17 cellular contexts compared by ENCODE assay signal in the genomic region with DNA sequence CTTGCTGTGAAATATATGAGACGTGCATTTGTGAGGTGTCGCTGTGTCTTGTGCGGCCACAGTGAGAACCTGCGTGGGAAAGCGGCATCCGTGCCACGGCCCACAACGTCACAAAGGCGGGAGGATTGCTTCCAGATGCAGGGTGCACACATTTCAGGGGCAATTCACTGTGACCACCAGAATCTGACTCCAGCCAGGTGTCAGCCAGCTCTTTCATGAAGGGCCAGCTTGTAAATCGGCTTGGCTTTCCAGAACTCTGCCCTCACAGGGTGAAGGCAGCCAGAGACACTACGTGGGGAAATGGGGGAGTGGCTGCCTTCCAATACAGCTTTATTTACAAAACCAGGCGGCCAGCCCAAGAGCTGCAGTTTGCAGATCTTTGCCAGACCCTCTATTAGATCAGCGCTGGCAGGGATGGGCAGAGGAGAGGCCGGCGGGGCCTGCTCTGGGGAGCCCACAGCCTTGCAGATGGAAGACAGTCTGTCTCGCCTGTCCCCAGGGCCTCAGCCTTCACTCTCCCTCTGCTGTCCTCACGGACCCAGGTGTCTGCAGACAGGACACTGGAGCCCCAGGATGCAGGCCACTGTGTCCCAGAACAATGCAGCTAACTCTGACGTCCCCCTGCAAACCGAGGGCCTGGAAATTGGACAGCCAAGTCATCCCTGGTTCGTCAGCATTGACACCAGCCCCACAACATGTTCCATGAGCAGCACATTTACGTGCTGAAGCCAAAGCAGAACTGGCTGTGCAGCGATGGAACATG.
A peak's percentile ranks its signal among the peaks of the same experiment; 100 is the strongest.
DNase-seq lines count a peak whose midpoint lies in the region; ATAC-seq and TF ChIP-seq lines count a peak whose summit lies in the region.
"Had no signal": no experiment of that assay in that cellular context is flagged by ENCODE, and none has a peak within 500 bp of the region (broad histone marks: within the 10 kb centered on the region; RNA-seq: fewer than 3 reads in every experiment).

No MANE protein-coding gene starts in this region.

- H3K27ac Mint-ChIP-seq in stimulated activated naive CD8-positive, alpha-beta T cell treated with anti-CD3 and anti-CD28 coated beads, Interleukin-15, amount 100 ng/mL, for 72 hours = no peak overlapping the region
- H3K27ac Mint-ChIP-seq: stimulated activated naive B cell treated with anti-CD40 and anti-IgM and Interleukin-4, amounts not matched to agents 10 μg/mL and 1 μg/mL and 100 μg/mL, for 72 hours had no signal

- H3K4me1 Mint-ChIP-seq in stimulated activated naive CD8-positive, alpha-beta T cell treated with anti-CD3 and anti-CD28 coated beads, Interleukin-15, amount 100 ng/mL, for 72 hours = no peaks in the 10 kb centered on the region

- no peak overlapping the region for H3K4me3 ChIP-seq in AG10803 (ENCODE audit: low read length)

- DNase-seq in AG10803 (ENCODE audit: low read depth) (peak; percentile 18), anterior cingulate cortex (lab: John Stamatoyannopoulos, UW) (peak in 41 of 58 donors; percentile 4 to 61 (median 29)), inferior parietal cortex (ENCODE audit: extremely low spot score) (peak; percentile 14), pons (ENCODE audit: low spot score) (peak; percentile 24), NCI-H1105 (lab: John Stamatoyannopoulos, UW) (no peak), activated gamma-delta T cell treated with Interleukin-2 at 50 U/mL for 16 hours (no peak)
- no peak for DNase-seq in stimulated activated naive CD8-positive, alpha-beta T cell treated with anti-CD3 and anti-CD28 coated beads, Interleukin-15, amount 100 ng/mL, for 72 hours
- DNase-seq: activated CD4-positive, alpha-beta T cell treated with anti-CD3 and anti-CD28 coated beads for 1 hour; Calu3; H7; KG1; mammary epithelial cell; NCI-H1694 treated with DMSO at 0.1 percent for 48 hours; NCI-H526 treated with DMSO at 0.1 percent for 48 hours; stimulated activated naive B cell treated with anti-CD40 and anti-IgM and Interleukin-4, amounts not matched to agents 10 μg/mL and 1 μg/mL and 100 μg/mL, for 72 hours; T-helper 1 cell had no signal

- H3K27me3 Mint-ChIP-seq in stimulated activated naive CD8-positive, alpha-beta T cell treated with anti-CD3 and anti-CD28 coated beads, Interleukin-15, amount 100 ng/mL, for 72 hours = no peaks in the 10 kb centered on the region

- no peak for ATAC-seq in stimulated activated naive CD8-positive, alpha-beta T cell treated with anti-CD3 and anti-CD28 coated beads, Interleukin-15, amount 100 ng/mL, for 72 hours
- ATAC-seq in GM19351 (IDR thresholded peaks at IDR 0.05; ENCODE audit: unreplicated experiment) = no peak
- ATAC-seq: stimulated activated naive B cell treated with anti-CD40 and anti-IgM and Interleukin-4, amounts not matched to agents 10 μg/mL and 1 μg/mL and 100 μg/mL, for 72 hours had no signal

- H3K4me3 Mint-ChIP-seq in stimulated activated naive CD8-positive, alpha-beta T cell treated with anti-CD3 and anti-CD28 coated beads, Interleukin-15, amount 100 ng/mL, for 72 hours = no peak overlapping the region
- H3K4me3 Mint-ChIP-seq: stimulated activated naive B cell treated with anti-CD40 and anti-IgM and Interleukin-4, amounts not matched to agents 10 μg/mL and 1 μg/mL and 100 μg/mL, for 72 hours had no signal

- TF ChIP-seq CTCF in AG10803 (conservative IDR thresholded peaks at IDR 0.05; ENCODE audit: low read length) = no peak

- H3K9me3 Mint-ChIP-seq in stimulated activated naive CD8-positive, alpha-beta T cell treated with anti-CD3 and anti-CD28 coated beads, Interleukin-15, amount 100 ng/mL, for 72 hours = no peaks in the 10 kb centered on the region
- H3K9me3 Mint-ChIP-seq: stimulated activated naive B cell treated with anti-CD40 and anti-IgM and Interleukin-4, amounts not matched to agents 10 μg/mL and 1 μg/mL and 100 μg/mL, for 72 hours had no signal

Comparison
In these comparisons a context has a peak if more than half of its experiments do, and no peak if none do; other contexts are left out.
1. DNase-seq: peak in AG10803 (single experiment), anterior cingulate cortex (41 of 58), inferior parietal cortex (single experiment) and pons (single experiment); none in NCI-H1105 (single experiment), stimulated activated naive CD8-positive, alpha-beta T cell treated with anti-CD3 and anti-CD28 coated beads, Interleukin-15, amount 100 ng/mL, for 72 hours (0 of 2) and activated gamma-delta T cell treated with Interleukin-2 at 50 U/mL for 16 hours (single experiment).